Comparison of ENCODE assay signal across 8 cellular contexts in genomic region chr2:84905181-84906107, GRCh38. TPM values are rescaled to one million over a fixed set of nuclear protein-coding genes. Genes with fewer than 3 reads are reported as not detected.
DNase-seq lines count a peak whose midpoint lies in the region; ATAC-seq and TF ChIP-seq lines count a peak whose summit lies in the region.

Gene TMSB10 (plus strand): TSS chr2:84905656.

- peak within 1 kb of the TSS; percentile 95 for H3K27ac Mint-ChIP-seq in progenitor cell of endocrine pancreas

- H3K36me3 Mint-ChIP-seq in progenitor cell of endocrine pancreas (ENCODE audit: insufficient read depth), result peaks cover 32% of the 10 kb centered on the region

- WGBS in adipose tissue, 3 donors, result 0% methylated on average over 90 to 94 of the region's 94 CpGs
- WGBS in heart right ventricle, 2 donors, result 0% methylated on average over 94 of the region's 94 CpGs

- peaks cover 17% of the 10 kb centered on the region for H3K4me1 Mint-ChIP-seq in progenitor cell of endocrine pancreas (ENCODE audit: low read depth)

- no peaks in the 10 kb centered on the region for H3K27me3 ChIP-seq in heart right ventricle

- DNase-seq in NCI-H1092 (lab: John Stamatoyannopoulos, UW), result peak; percentile 42
- DNase-seq in T-helper 1 cell, result peak; percentile 79 to 91 (median 89)
- DNase-seq in heart right ventricle, result peak; percentile 91 to 92
- peak; percentile 81 for DNase-seq in progenitor cell of endocrine pancreas (ENCODE audit: low spot score, unreplicated experiment)
- peak; percentile 93 for DNase-seq in ureter (ENCODE audit: low spot score)

- peak within 1 kb of the TSS; percentile 62 to 98 (median 90) for H3K4me3 ChIP-seq in heart right ventricle

- peaks cover 0 to 9% (median 0%) of the 10 kb centered on the region in 9 donors for H3K36me3 ChIP-seq in heart right ventricle

- H3K27me3 Mint-ChIP-seq in progenitor cell of endocrine pancreas, result peaks cover 24% of the 10 kb centered on the region

- TF ChIP-seq CTCF in GM12873 (IDR thresholded peaks at IDR 0.05; ENCODE audit: insufficient read depth, low read depth, low read length, missing control alignments) (peak; percentile 31), heart right ventricle (IDR thresholded peaks at IDR 0.05) (peak in 5 of 9 donors; percentile 17 to 56 (median 26)), progenitor cell of endocrine pancreas (IDR thresholded peaks at IDR 0.05; ENCODE audit: unreplicated experiment) (peak; percentile 30)

- H3K27ac ChIP-seq in adipose tissue (ENCODE audit: low read depth, low read length) (peak within 1 kb of the TSS; percentile 70), heart right ventricle (peak within 1 kb of the TSS; percentile 92 to 99 (median 97))

- peaks cover 0 to 4% (median 0%) of the 10 kb centered on the region in 11 donors for H3K9me3 ChIP-seq in heart right ventricle

- H3K9me3 Mint-ChIP-seq in progenitor cell of endocrine pancreas (ENCODE audit: low read depth), result peaks cover 13% of the 10 kb centered on the region

- intact Hi-C loops in heart right ventricle (cut with DNase I), result loop anchor here in 4 of 10 donors (1.0 to 2.0 kb wide), 3 partner anchors 19 to 20 kb away; no protein-coding TSS in a partner anchor

- ATAC-seq in HG02588 (IDR thresholded peaks at IDR 0.05; ENCODE audit: unreplicated experiment), result peak; percentile 66
- peak; percentile 78 to 93 (median 86) for ATAC-seq in heart right ventricle

- peak within 1 kb of the TSS; percentile 97 for H3K4me3 Mint-ChIP-seq in progenitor cell of endocrine pancreas (ENCODE audit: low read depth)

- peaks cover 0 to 46% (median 8%) of the 10 kb centered on the region in 9 donors for H3K4me1 ChIP-seq in heart right ventricle

RNA-seq across cellular contexts. Expression of gene TMSB10, which starts in this region (rescaled TPM):
- polyA plus RNA-seq in adipose tissue (1,000 to 10,000 TPM in 2 of 3 donors, 100 to 1,000 TPM in 1; 430 to 3,614 (median 1,501) TPM), heart right ventricle (1,000 to 10,000 TPM; 1,049 to 2,308 TPM)
- total RNA-seq in heart right ventricle (1,000 to 10,000 TPM in 2 of 10 donors, 100 to 1,000 TPM in 8; 217 to 1,060 (median 297) TPM), progenitor cell of endocrine pancreas (2,013 and 2,136 TPM in 2 replicates), ureter (1,066 TPM)

Comparison
In these comparisons a context has a peak if more than half of its experiments do, and no peak if none do; other contexts are left out.
1. Peak in every context shown above with its lines: DNase-seq, ATAC-seq, H3K4me3 ChIP-seq and H3K27ac ChIP-seq.
2. DNase-seq: peak in every context shown above with its lines; median percentile 93 in ureter; 92 in heart right ventricle; 89 in T-helper 1 cell; 81 in progenitor cell of endocrine pancreas; 42 in NCI-H1092.